In genomic region chr1:186680031-186681012, GRCh38 we compare ENCODE assay signal across 8 cellular contexts. TPM values are rescaled to one million over a fixed set of nuclear protein-coding genes. Genes with fewer than 3 reads are reported as not detected.
DNase-seq lines count a peak whose midpoint lies in the region; ATAC-seq and TF ChIP-seq lines count a peak whose summit lies in the region.

PTGS2 (minus strand) TSS chr1:186680423; CDS start chr1:186680290, 133 bp downstream.

- peak within 1 kb of the TSS; percentile 72 for H3K4me3 Mint-ChIP-seq in activated T-helper 1 cell treated with anti-CD3 and anti-CD28 coated beads, Interleukin-12 subunit alpha, Interleukin-12 subunit beta, Interleukin-2, Interleukin-4 antibody, amounts not matched to agents 30 ng/mL and 10 ng/mL and 1 ng/mL, durations not matched to agents 14 hours and 24 hours and 36 hours
- peak within 1 kb of the TSS; percentile 85 to 90 (median 88) for H3K4me3 Mint-ChIP-seq in nephron

- H3K4me1 ChIP-seq in BE2C (no peaks in the 10 kb centered on the region), thoracic aorta (ENCODE audit: control insufficient read depth in 1 of 2, low read depth in 2 of 2) (peaks cover 0 to 17% of the 10 kb centered on the region in 2 donors)

- intact Hi-C loops in activated T-helper 1 cell treated with anti-CD3 and anti-CD28 coated beads, Interleukin-12 subunit alpha, Interleukin-12 subunit beta, Interleukin-2, Interleukin-4 antibody, amounts not matched to agents 30 ng/mL and 10 ng/mL and 1 ng/mL, durations not matched to agents 14 hours and 24 hours and 36 hours (cut with micrococcal nuclease): loop anchor here (2.0 to 10.0 kb wide), 3 partner anchors 57 to 276 kb away; no protein-coding TSS in a partner anchor

- peaks cover 4% of the 10 kb centered on the region for H3K36me3 Mint-ChIP-seq in activated T-helper 1 cell treated with anti-CD3 and anti-CD28 coated beads, Interleukin-12 subunit alpha, Interleukin-12 subunit beta, Interleukin-2, Interleukin-4 antibody, amounts not matched to agents 30 ng/mL and 10 ng/mL and 1 ng/mL, durations not matched to agents 14 hours and 24 hours and 36 hours (ENCODE audit: low read depth)
- H3K36me3 Mint-ChIP-seq in nephron (ENCODE audit: low read depth): no peaks in the 10 kb centered on the region

- DNase-seq in BE2C (peak; percentile 43), GM19238 (ENCODE audit: insufficient read length, low spot score) (peak; percentile 44), NCI-H82 treated with DMSO at 0.1 percent for 48 hours (lab: John Stamatoyannopoulos, UW; ENCODE audit: unreplicated experiment) (peak; percentile 79), foreskin melanocyte (peak; percentile 87), thoracic aorta (ENCODE audit: low spot score) (peak; percentile 41)
- DNase-seq in activated T-helper 1 cell treated with anti-CD3 and anti-CD28 coated beads, Interleukin-12 subunit alpha, Interleukin-12 subunit beta, Interleukin-2, Interleukin-4 antibody, amounts not matched to agents 30 ng/mL and 10 ng/mL and 1 ng/mL, durations not matched to agents 14 hours and 24 hours and 36 hours (ENCODE audit: low spot score): peak; percentile 21

- H3K4me3 ChIP-seq in BE2C (ENCODE audit: low read depth, low read length) (peak within 1 kb of the TSS; percentile 23), thoracic aorta (peak within 1 kb of the TSS; percentile 77)

- peak within 1 kb of the TSS; percentile 63 to 81 for H3K27ac ChIP-seq in thoracic aorta

- H3K27ac Mint-ChIP-seq in activated T-helper 1 cell treated with anti-CD3 and anti-CD28 coated beads, Interleukin-12 subunit alpha, Interleukin-12 subunit beta, Interleukin-2, Interleukin-4 antibody, amounts not matched to agents 30 ng/mL and 10 ng/mL and 1 ng/mL, durations not matched to agents 14 hours and 24 hours and 36 hours: no peak within 1 kb of the TSS
- peak within 1 kb of the TSS; percentile 34 to 85 (median 53) for H3K27ac Mint-ChIP-seq in nephron

- no peaks in the 10 kb centered on the region for H3K36me3 ChIP-seq in BE2C
- peaks cover 5% of the 10 kb centered on the region for H3K36me3 ChIP-seq in thoracic aorta

- H3K4me1 Mint-ChIP-seq in activated T-helper 1 cell treated with anti-CD3 and anti-CD28 coated beads, Interleukin-12 subunit alpha, Interleukin-12 subunit beta, Interleukin-2, Interleukin-4 antibody, amounts not matched to agents 30 ng/mL and 10 ng/mL and 1 ng/mL, durations not matched to agents 14 hours and 24 hours and 36 hours (ENCODE audit: low read depth): peaks cover 13% of the 10 kb centered on the region
- H3K4me1 Mint-ChIP-seq in nephron: peaks cover 16% of the 10 kb centered on the region

- H3K9me3 ChIP-seq in BE2C (no peaks in the 10 kb centered on the region), thoracic aorta (no peaks in the 10 kb centered on the region)

- peak; percentile 86 for ATAC-seq in HG03342 (IDR thresholded peaks at IDR 0.05; ENCODE audit: unreplicated experiment)
- ATAC-seq in thoracic aorta (ENCODE audit: insufficient number of reproducible peaks, low FRiP score, low read depth): peak; percentile 67

- peak; percentile 23; the same call in 1 of the 2 replicates for TF ChIP-seq CTCF in BE2C (IDR thresholded peaks at IDR 0.05; ENCODE audit: low read depth, low read length)
- TF ChIP-seq CTCF in nephron (IDR thresholded peaks at IDR 0.05; ENCODE audit: unreplicated experiment in 3 of 3): peak; percentile 31 to 46 (median 44)
- TF ChIP-seq CTCF in thoracic aorta (IDR thresholded peaks at IDR 0.05): no peak

- H3K27me3 ChIP-seq in BE2C (peaks cover 35% of the 10 kb centered on the region), thoracic aorta (replicated peaks; ENCODE audit: insufficient read depth) (no peaks in the 10 kb centered on the region)

- H3K27me3 Mint-ChIP-seq in activated T-helper 1 cell treated with anti-CD3 and anti-CD28 coated beads, Interleukin-12 subunit alpha, Interleukin-12 subunit beta, Interleukin-2, Interleukin-4 antibody, amounts not matched to agents 30 ng/mL and 10 ng/mL and 1 ng/mL, durations not matched to agents 14 hours and 24 hours and 36 hours (ENCODE audit: insufficient read depth): peaks cover 56% of the 10 kb centered on the region
- peaks cover 36% of the 10 kb centered on the region for H3K27me3 Mint-ChIP-seq in nephron (ENCODE audit: low read depth)

- no peaks in the 10 kb centered on the region for H3K9me3 Mint-ChIP-seq in activated T-helper 1 cell treated with anti-CD3 and anti-CD28 coated beads, Interleukin-12 subunit alpha, Interleukin-12 subunit beta, Interleukin-2, Interleukin-4 antibody, amounts not matched to agents 30 ng/mL and 10 ng/mL and 1 ng/mL, durations not matched to agents 14 hours and 24 hours and 36 hours
- no peaks in the 10 kb centered on the region for H3K9me3 Mint-ChIP-seq in nephron

RNA-seq across cellular contexts. Expression of gene PTGS2, which starts in this region (rescaled TPM):
- polyA plus RNA-seq in BE2C (2012; ENCODE audit: insufficient read depth, insufficient read length, low read depth): not detected
- total RNA-seq in activated T-helper 1 cell treated with anti-CD3 and anti-CD28 coated beads, Interleukin-12 subunit alpha, Interleukin-12 subunit beta, Interleukin-2, Interleukin-4 antibody, amounts not matched to agents 30 ng/mL and 10 ng/mL and 1 ng/mL, durations not matched to agents 14 hours and 24 hours and 36 hours: 0.67 and 0.71 TPM in 2 replicates
- total RNA-seq in thoracic aorta: 10 to 100 TPM; 12.7 to 16.9 TPM

Comparison
In these comparisons a context has a peak if more than half of its experiments do, and no peak if none do; other contexts are left out.
1. Peak in every context shown above with its lines: DNase-seq, ATAC-seq, H3K4me3 ChIP-seq and H3K27ac ChIP-seq.
2. Peak in DNase-seq in activated T-helper 1 cell treated with anti-CD3 and anti-CD28 coated beads, Interleukin-12 subunit alpha, Interleukin-12 subunit beta, Interleukin-2, Interleukin-4 antibody, amounts not matched to agents 30 ng/mL and 10 ng/mL and 1 ng/mL, durations not matched to agents 14 hours and 24 hours and 36 hours; RNA of the gene not detected or under 1 TPM.
3. DNase-seq: peak in every context shown above with its lines; median percentile 87 in foreskin melanocyte; 79 in NCI-H82 treated with DMSO at 0.1 percent for 48 hours; 44 in GM19238; 43 in BE2C; 41 in thoracic aorta; 21 in activated T-helper 1 cell treated with anti-CD3 and anti-CD28 coated beads, Interleukin-12 subunit alpha, Interleukin-12 subunit beta, Interleukin-2, Interleukin-4 antibody, amounts not matched to agents 30 ng/mL and 10 ng/mL and 1 ng/mL, durations not matched to agents 14 hours and 24 hours and 36 hours.